ENCODE assay signal across 8 cellular contexts in the genomic region with DNA sequence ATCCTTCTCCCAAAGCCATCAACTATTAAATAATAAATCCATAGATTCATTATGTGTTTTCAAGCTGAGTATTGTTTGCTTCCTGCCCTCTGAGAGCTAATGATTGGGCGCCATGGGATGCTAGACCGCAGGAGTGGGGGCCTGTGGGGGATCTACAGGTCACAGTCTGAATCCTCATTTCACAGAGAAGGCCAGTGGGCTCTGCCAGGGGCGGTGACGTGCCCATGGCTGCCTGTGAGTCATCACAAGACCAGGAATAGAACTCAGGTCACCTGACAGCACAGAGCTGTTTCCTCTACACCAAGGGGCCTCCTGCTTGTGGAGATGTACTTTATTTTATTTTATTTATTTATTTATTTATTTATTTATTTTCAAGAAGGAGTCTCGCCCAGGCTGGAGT. TPM values are rescaled to one million over a fixed set of nuclear protein-coding genes. Genes with fewer than 3 reads are reported as not detected.
DNase-seq lines count a peak whose midpoint lies in the region; ATAC-seq, FAIRE-seq and TF ChIP-seq lines count a peak whose summit lies in the region.

No MANE protein-coding gene starts in this region.

- H3K27me3 ChIP-seq in brain microvascular endothelial cell (replicated peaks), result no peaks in the 10 kb centered on the region

- no peak for FAIRE-seq in D721Med (lab: Jason Lieb, UNC)

- H3K27ac ChIP-seq in brain microvascular endothelial cell, result peak overlapping the region; percentile 84

- H3K9me3 Mint-ChIP-seq in activated CD8-positive, alpha-beta memory T cell treated with anti-CD3 and anti-CD28 coated beads, Interleukin-2, amount 10 ng/mL, durations not matched to agents 7 days and 5 days (ENCODE audit: low read depth), result no peaks in the 10 kb centered on the region

- no peaks in the 10 kb centered on the region for H3K36me3 ChIP-seq in brain microvascular endothelial cell (replicated peaks)

- DNase-seq in activated CD8-positive, alpha-beta memory T cell treated with anti-CD3 and anti-CD28 coated beads, Interleukin-2, amount 10 ng/mL, durations not matched to agents 7 days and 5 days, result peak; percentile 69
- DNase-seq in activated CD8-positive, alpha-beta memory T cell treated with anti-CD3 and anti-CD28 coated beads for 24 hours, result no peak
- peak; percentile 100 for DNase-seq in SK-MEL-5 (ENCODE audit: low read depth, low spot score)
- DNase-seq in brain microvascular endothelial cell, result peak; percentile 86
- DNase-seq in left lobe of liver (ENCODE audit: low spot score), result peak; percentile 86
- peak; percentile 61 for DNase-seq in stimulated activated CD8-positive, alpha-beta memory T cell treated with anti-CD3 and anti-CD28 coated beads, Interleukin-4, amount 100 ng/mL, for 48 hours
- no peak for DNase-seq in D721Med (ENCODE audit: insufficient read length, low spot score)

- H3K4me3 ChIP-seq in brain microvascular endothelial cell (ENCODE audit: low read depth, low read length), result no peak overlapping the region

- H3K4me3 Mint-ChIP-seq in activated CD8-positive, alpha-beta memory T cell treated with anti-CD3 and anti-CD28 coated beads, Interleukin-2, amount 10 ng/mL, durations not matched to agents 7 days and 5 days, result no peak overlapping the region

- no peaks in the 10 kb centered on the region for H3K36me3 Mint-ChIP-seq in activated CD8-positive, alpha-beta memory T cell treated with anti-CD3 and anti-CD28 coated beads, Interleukin-2, amount 10 ng/mL, durations not matched to agents 7 days and 5 days

- peaks cover 11% of the 10 kb centered on the region for H3K4me1 Mint-ChIP-seq in activated CD8-positive, alpha-beta memory T cell treated with anti-CD3 and anti-CD28 coated beads, Interleukin-2, amount 10 ng/mL, durations not matched to agents 7 days and 5 days

- TF ChIP-seq CTCF in brain microvascular endothelial cell (IDR thresholded peaks at IDR 0.05; ENCODE audit: low read depth, low read length, missing control alignments) (no peak), D721Med (IDR thresholded peaks at IDR 0.05; ENCODE audit: insufficient read depth, missing control alignments) (no peak)

- CTCF ChIA-PET in activated CD8-positive, alpha-beta memory T cell treated with anti-CD3 and anti-CD28 coated beads, Interleukin-2, amount 10 ng/mL, durations not matched to agents 7 days and 5 days (lab: Charles Lee), result interaction anchor here (1.1 to 1.2 kb wide), 3 partner anchors 22 to 127 kb away, joined by 3 to 4 read pairs (median 4); no protein-coding TSS in a partner anchor

- in situ Hi-C loops in SK-MEL-5 (cut with HindIII; ENCODE audit: low pct_unique_long_range_greater_than_20kb, low sequenced_read_pairs) (no loop called here), brain microvascular endothelial cell (cut with HindIII; ENCODE audit: low pct_ligation_motif_present, low sequenced_read_pairs) (no loop called here)

- H3K27ac Mint-ChIP-seq in activated CD8-positive, alpha-beta memory T cell treated with anti-CD3 and anti-CD28 coated beads, Interleukin-2, amount 10 ng/mL, durations not matched to agents 7 days and 5 days, result no peak overlapping the region

- H3K27me3 Mint-ChIP-seq in activated CD8-positive, alpha-beta memory T cell treated with anti-CD3 and anti-CD28 coated beads, Interleukin-2, amount 10 ng/mL, durations not matched to agents 7 days and 5 days, result no peaks in the 10 kb centered on the region

- ATAC-seq in activated CD8-positive, alpha-beta memory T cell treated with anti-CD3 and anti-CD28 coated beads, Interleukin-2, amount 10 ng/mL, durations not matched to agents 7 days and 5 days, result peak; percentile 84
- peak; percentile 18 for ATAC-seq in left lobe of liver
- no peak for ATAC-seq in GM21526 (IDR thresholded peaks at IDR 0.05; ENCODE audit: low FRiP score, unreplicated experiment)

RNA-seq across cellular contexts. Expression of a gene that starts 15.0 kb away (rescaled TPM):
- under 1 TPM; 0.53 to 0.66 TPM for total RNA-seq in activated CD8-positive, alpha-beta memory T cell treated with anti-CD3 and anti-CD28 coated beads, Interleukin-2, amount 10 ng/mL, durations not matched to agents 7 days and 5 days
- 423 and 449 TPM in 2 replicates for total RNA-seq in SK-MEL-5 (2014; rRNA removed; shearing (Covaris generic))
- polyA plus RNA-seq in SK-MEL-5 (2015; cell fraction: cytosol; rRNA removed), result 356 and 396 TPM in 2 replicates
- 73.7 and 89.0 TPM in 2 replicates for polyA plus RNA-seq in SK-MEL-5 (2015; cell fraction: nucleus; rRNA removed)
- total RNA-seq in left lobe of liver, result 171 TPM

Comparison
In these comparisons a context has a peak if more than half of its experiments do, and no peak if none do; other contexts are left out.
1. DNase-seq: peak in activated CD8-positive, alpha-beta memory T cell treated with anti-CD3 and anti-CD28 coated beads, Interleukin-2, amount 10 ng/mL, durations not matched to agents 7 days and 5 days (single experiment), SK-MEL-5 (single experiment), brain microvascular endothelial cell (single experiment), left lobe of liver (single experiment) and stimulated activated CD8-positive, alpha-beta memory T cell treated with anti-CD3 and anti-CD28 coated beads, Interleukin-4, amount 100 ng/mL, for 48 hours (single experiment); none in activated CD8-positive, alpha-beta memory T cell treated with anti-CD3 and anti-CD28 coated beads for 24 hours (single experiment) and D721Med (single experiment).
2. RNA of a gene that starts 15.0 kb away (total RNA-seq): 423 to 449 TPM in SK-MEL-5 and 171 TPM in left lobe of liver (single experiment); 0.53 to 0.66 TPM in activated CD8-positive, alpha-beta memory T cell treated with anti-CD3 and anti-CD28 coated beads, Interleukin-2, amount 10 ng/mL, durations not matched to agents 7 days and 5 days; every median in the first group is over 100 times any median in the second.